ENCODE assay signal across 18 cellular contexts in genomic region chr2:202530038-202530437, GRCh38.
DNase-seq lines count a peak whose midpoint lies in the region; ATAC-seq and TF ChIP-seq lines count a peak whose summit lies in the region.
"Had no signal": no experiment of that assay in that cellular context is flagged by ENCODE, and none has a peak within 500 bp of the region (broad histone marks: within the 10 kb centered on the region; RNA-seq: fewer than 3 reads in every experiment).

No MANE protein-coding gene starts in this region.

- H3K9me3 Mint-ChIP-seq in activated naive CD8-positive, alpha-beta T cell treated with anti-CD3 and anti-CD28 coated beads, Interleukin-2, amount 50 U/mL, for 24 hours, result no peaks in the 10 kb centered on the region
- no peaks in the 10 kb centered on the region for H3K9me3 Mint-ChIP-seq in natural killer cell
- H3K9me3 Mint-ChIP-seq: activated T-cell treated with anti-CD3 and anti-CD28 coated beads, Interleukin-2, amount 50 U/mL, for 72 hours had no signal

- TF ChIP-seq CTCF in natural killer cell (IDR thresholded peaks at IDR 0.05) (no peak), foreskin fibroblast (IDR thresholded peaks at IDR 0.05; ENCODE audit: low read depth, low read length) (no peak)

- H3K36me3 Mint-ChIP-seq in activated naive CD8-positive, alpha-beta T cell treated with anti-CD3 and anti-CD28 coated beads, Interleukin-2, amount 50 U/mL, for 24 hours (ENCODE audit: low read depth), result no peaks in the 10 kb centered on the region
- H3K36me3 Mint-ChIP-seq in natural killer cell, result no peaks in the 10 kb centered on the region

- no peak overlapping the region for H3K4me3 Mint-ChIP-seq in activated naive CD8-positive, alpha-beta T cell treated with anti-CD3 and anti-CD28 coated beads, Interleukin-2, amount 50 U/mL, for 24 hours
- H3K4me3 Mint-ChIP-seq in natural killer cell, result no peak overlapping the region
- H3K4me3 Mint-ChIP-seq: activated T-cell treated with anti-CD3 and anti-CD28 coated beads, Interleukin-2, amount 50 U/mL, for 72 hours; H9 had no signal

- H3K27ac Mint-ChIP-seq in activated naive CD8-positive, alpha-beta T cell treated with anti-CD3 and anti-CD28 coated beads, Interleukin-2, amount 50 U/mL, for 24 hours, result no peak overlapping the region
- H3K27ac Mint-ChIP-seq in natural killer cell, result no peak overlapping the region
- H3K27ac Mint-ChIP-seq: activated T-cell treated with anti-CD3 and anti-CD28 coated beads, Interleukin-2, amount 50 U/mL, for 72 hours; H9 had no signal

- peak; percentile 57 for ATAC-seq in activated naive CD8-positive, alpha-beta T cell treated with anti-CD3 and anti-CD28 coated beads, Interleukin-2, amount 50 U/mL, for 24 hours
- ATAC-seq in left lobe of liver, result peak; percentile 48
- no peak for ATAC-seq in GM19351 (IDR thresholded peaks at IDR 0.05; ENCODE audit: unreplicated experiment)
- ATAC-seq in natural killer cell, result no peak
- ATAC-seq: activated T-cell treated with anti-CD3 and anti-CD28 coated beads, Interleukin-2, amount 50 U/mL, for 72 hours; left colon; mucosa of descending colon; Right ventricle myocardium inferior had no signal

- DNase-seq in DMS53 treated with DMSO at 0.1 percent for 48 hours (lab: John Stamatoyannopoulos, UW; ENCODE audit: unreplicated experiment) (peak; percentile 31), M059J (ENCODE audit: low read depth) (peak; percentile 24), left lobe of liver (ENCODE audit: low spot score) (no peak), cortex of kidney (lab: John Stamatoyannopoulos, UW) (no peak), natural killer cell (no peak), foreskin fibroblast (no peak)
- DNase-seq in activated naive CD8-positive, alpha-beta T cell treated with anti-CD3 and anti-CD28 coated beads, Interleukin-2, amount 50 U/mL, for 24 hours, result no peak
- DNase-seq: activated CD4-positive, alpha-beta T cell treated with anti-CD3 and anti-CD28 coated beads for 4 hours; activated T-cell treated with anti-CD3 and anti-CD28 coated beads, Interleukin-2, amount 50 U/mL, for 72 hours; anterior cingulate cortex; H9; hippocampal formation; left colon; mucosa of descending colon; NCI-H1092; transverse colon had no signal

- H3K27me3 Mint-ChIP-seq in activated naive CD8-positive, alpha-beta T cell treated with anti-CD3 and anti-CD28 coated beads, Interleukin-2, amount 50 U/mL, for 24 hours, result no peaks in the 10 kb centered on the region
- H3K27me3 Mint-ChIP-seq in natural killer cell (ENCODE audit: low read depth in 2 of 2), result no peaks in the 10 kb centered on the region

- intact Hi-C loops in natural killer cell (cut with micrococcal nuclease), result no loop called here

- H3K4me3 ChIP-seq in foreskin fibroblast (ENCODE audit: low read depth in 1 of 2, low read length in 2 of 2), result no peak overlapping the region
- H3K4me3 ChIP-seq: mucosa of descending colon, transverse colon had no signal

- H3K4me1 Mint-ChIP-seq in activated naive CD8-positive, alpha-beta T cell treated with anti-CD3 and anti-CD28 coated beads, Interleukin-2, amount 50 U/mL, for 24 hours, result peaks cover 16% of the 10 kb centered on the region
- peaks cover 6 to 11% of the 10 kb centered on the region in 2 donors for H3K4me1 Mint-ChIP-seq in natural killer cell
- H3K4me1 Mint-ChIP-seq: H9 had no signal

Comparison
In these comparisons a context has a peak if more than half of its experiments do, and no peak if none do; other contexts are left out.
1. DNase-seq: peak in DMS53 treated with DMSO at 0.1 percent for 48 hours (single experiment) and M059J (single experiment); none in activated naive CD8-positive, alpha-beta T cell treated with anti-CD3 and anti-CD28 coated beads, Interleukin-2, amount 50 U/mL, for 24 hours (single experiment), left lobe of liver (single experiment), cortex of kidney (single experiment), natural killer cell (single experiment) and foreskin fibroblast (0 of 2).
2. ATAC-seq: peak in activated naive CD8-positive, alpha-beta T cell treated with anti-CD3 and anti-CD28 coated beads, Interleukin-2, amount 50 U/mL, for 24 hours (single experiment) and left lobe of liver (single experiment); none in GM19351 (single experiment) and natural killer cell (0 of 3).